In genomic region chr10:123043409-123043925, GRCh38 we compare ENCODE assay signal across 8 cellular contexts. TPM values are rescaled to one million over a fixed set of nuclear protein-coding genes. Genes with fewer than 3 reads are reported as not detected.
A peak's percentile ranks its signal among the peaks of the same experiment; 100 is the strongest.
DNase-seq lines count a peak whose midpoint lies in the region; ATAC-seq and TF ChIP-seq lines count a peak whose summit lies in the region.

No MANE protein-coding gene starts in this region.

- no peak overlapping the region for H3K27ac Mint-ChIP-seq in naive thymus-derived CD8-positive, alpha-beta T cell
- H3K27ac Mint-ChIP-seq in type B pancreatic cell = no peak overlapping the region

- peaks cover 1 to 14% (median 10%) of the 10 kb centered on the region in 4 donors for H3K4me1 Mint-ChIP-seq in naive thymus-derived CD8-positive, alpha-beta T cell
- H3K4me1 Mint-ChIP-seq in type B pancreatic cell (ENCODE audit: unreplicated experiment) = no peaks in the 10 kb centered on the region

- POLR2A ChIA-PET in naive thymus-derived CD8-positive, alpha-beta T cell (lab: Charles Lee) = no interaction called here

- no peak overlapping the region for H3K4me3 Mint-ChIP-seq in naive thymus-derived CD8-positive, alpha-beta T cell
- H3K4me3 Mint-ChIP-seq in type B pancreatic cell = no peak overlapping the region

- peaks cover 0 to 73% (median 10%) of the 10 kb centered on the region in 3 donors for H3K36me3 Mint-ChIP-seq in naive thymus-derived CD8-positive, alpha-beta T cell
- no peaks in the 10 kb centered on the region for H3K36me3 Mint-ChIP-seq in type B pancreatic cell

- H3K9me3 Mint-ChIP-seq in naive thymus-derived CD8-positive, alpha-beta T cell = no peaks in the 10 kb centered on the region
- no peaks in the 10 kb centered on the region for H3K9me3 Mint-ChIP-seq in type B pancreatic cell

- DNase-seq in AG08395 (ENCODE audit: low spot score) (peak; percentile 71), GM13976 (ENCODE audit: low spot score) (peak; percentile 70), NCI-H345 treated with DMSO at 0.1 percent for 48 hours (lab: John Stamatoyannopoulos, UW; ENCODE audit: unreplicated experiment) (peak; percentile 31), epithelial cell of esophagus (ENCODE audit: low read depth) (peak; percentile 82), type B pancreatic cell (ENCODE audit: extremely low spot score, unreplicated experiment) (no peak)
- DNase-seq in activated CD4-positive, alpha-beta T cell treated with anti-CD3 and anti-CD28 coated beads, Interleukin-2, amount 50 U/mL, for 1 hour = peak; percentile 37
- DNase-seq in naive thymus-derived CD8-positive, alpha-beta T cell = peak; percentile 5 to 64 (median 34)

- in situ Hi-C loops in GM13976 (cut with MboI; ENCODE audit: low sequenced_read_pairs, unreplicated experiment) = loop anchor here (10.0 kb wide), 3 partner anchors 81 to 511 kb away; no protein-coding TSS in a partner anchor

- peak; percentile 84 for ATAC-seq in HG03159 (IDR thresholded peaks at IDR 0.05; ENCODE audit: unreplicated experiment)
- peak; percentile 63 to 67 for ATAC-seq in naive thymus-derived CD8-positive, alpha-beta T cell

- no peak overlapping the region for H3K4me3 ChIP-seq in epithelial cell of esophagus (ENCODE audit: low read length)

- TF ChIP-seq CTCF in GM13976 (IDR thresholded peaks at IDR 0.05; ENCODE audit: borderline replicate concordance, control extremely low read depth, extremely low read depth, insufficient read depth, missing control alignments) (peak; percentile 66), epithelial cell of esophagus (IDR thresholded peaks at IDR 0.05; ENCODE audit: insufficient read depth, low read depth, low read length, missing control alignments) (peak; percentile 93), type B pancreatic cell (conservative IDR thresholded peaks at IDR 0.05) (peak; percentile 87)

- H3K27me3 Mint-ChIP-seq in naive thymus-derived CD8-positive, alpha-beta T cell = no peaks in the 10 kb centered on the region
- H3K27me3 Mint-ChIP-seq in type B pancreatic cell = no peaks in the 10 kb centered on the region

RNA-seq across cellular contexts. Expression of gene ACADSB, which starts 34.7 kb away (rescaled TPM):
- 10 to 100 TPM; 46.3 to 46.8 TPM for total RNA-seq in naive thymus-derived CD8-positive, alpha-beta T cell
- 10 to 100 TPM; 28.3 to 46.4 (median 33.4) TPM for polyA plus RNA-seq in naive thymus-derived CD8-positive, alpha-beta T cell
- total RNA-seq in type B pancreatic cell (ENCODE audit: low replicate concordance) = 27.3 and 31.1 TPM in 2 replicates

RNA-seq across cellular contexts. Expression of gene IKZF5, which starts 34.9 kb away (rescaled TPM):
- 10 to 100 TPM; 47.3 to 50.5 TPM for total RNA-seq in naive thymus-derived CD8-positive, alpha-beta T cell
- polyA plus RNA-seq in naive thymus-derived CD8-positive, alpha-beta T cell = 10 to 100 TPM; 13.1 to 22.2 (median 15.8) TPM
- 12.0 and 12.6 TPM in 2 replicates for total RNA-seq in type B pancreatic cell (ENCODE audit: low replicate concordance)
